16 cellular contexts compared by ENCODE assay signal in genomic region chr1:232130815-232131474, GRCh38.
"Had no signal": no experiment of that assay in that cellular context is flagged by ENCODE, and none has a peak within 500 bp of the region (broad histone marks: within the 10 kb centered on the region; RNA-seq: fewer than 3 reads in every experiment).

No MANE protein-coding gene starts in this region.

- H3K4me1 ChIP-seq: thyroid gland, uterus had no signal

- DNase-seq: activated CD4-positive, CD25-positive, alpha-beta regulatory T cell treated with anti-CD3 and anti-CD28 coated beads, Interleukin-2, amount 50 U/mL, for 72 hours; activated naive CD8-positive, alpha-beta T cell treated with anti-CD3 and anti-CD28 coated beads for 36 hours; amygdala; effector memory CD8-positive, alpha-beta T cell; erythroblast; hypothalamus; kidney glomerular epithelial cell; occipital lobe; stimulated activated CD4-positive, alpha-beta T cell treated with anti-CD3 and anti-CD28 coated beads, Interleukin-15, amount 100 ng/mL, for 24 hours; stimulated activated CD4-positive, alpha-beta T cell treated with anti-CD3 and anti-CD28 coated beads, Interleukin-4, amount 100 ng/mL, for 1 hour; stimulated activated naive B cell treated with anti-CD40 and anti-IgM and Interleukin-4, amounts not matched to agents 10 μg/mL and 1 μg/mL and 100 μg/mL, for 72 hours; thyroid gland; uterus had no signal

- H3K36me3 ChIP-seq: thyroid gland, uterus had no signal

- H3K36me3 Mint-ChIP-seq: activated naive CD8-positive, alpha-beta T cell treated with anti-CD3 and anti-CD28 coated beads for 36 hours; stimulated activated naive B cell treated with anti-CD40 and anti-IgM and Interleukin-4, amounts not matched to agents 10 μg/mL and 1 μg/mL and 100 μg/mL, for 72 hours had no signal

- H3K4me3 ChIP-seq: thyroid gland, uterus had no signal

- H3K4me1 Mint-ChIP-seq: activated naive CD8-positive, alpha-beta T cell treated with anti-CD3 and anti-CD28 coated beads for 36 hours; brain; nephron; stimulated activated naive B cell treated with anti-CD40 and anti-IgM and Interleukin-4, amounts not matched to agents 10 μg/mL and 1 μg/mL and 100 μg/mL, for 72 hours had no signal

- H3K9me3 Mint-ChIP-seq: effector memory CD8-positive, alpha-beta T cell had no signal

- H3K27ac Mint-ChIP-seq: activated naive CD8-positive, alpha-beta T cell treated with anti-CD3 and anti-CD28 coated beads for 36 hours; activated T-helper 1 cell treated with anti-CD3 and anti-CD28 coated beads, Interleukin-12 subunit alpha, Interleukin-12 subunit beta, Interleukin-2, Interleukin-4 antibody, amounts not matched to agents 30 ng/mL and 10 ng/mL and 1 ng/mL, durations not matched to agents 14 hours and 24 hours and 36 hours; brain; effector memory CD8-positive, alpha-beta T cell; nephron; stimulated activated naive B cell treated with anti-CD40 and anti-IgM and Interleukin-4, amounts not matched to agents 10 μg/mL and 1 μg/mL and 100 μg/mL, for 72 hours had no signal

- ATAC-seq: effector memory CD8-positive, alpha-beta T cell; stimulated activated naive B cell treated with anti-CD40 and anti-IgM and Interleukin-4, amounts not matched to agents 10 μg/mL and 1 μg/mL and 100 μg/mL, for 72 hours had no signal

- H3K9me3 ChIP-seq: thyroid gland, uterus had no signal

- H3K4me3 Mint-ChIP-seq: activated naive CD8-positive, alpha-beta T cell treated with anti-CD3 and anti-CD28 coated beads for 36 hours; activated T-helper 1 cell treated with anti-CD3 and anti-CD28 coated beads, Interleukin-12 subunit alpha, Interleukin-12 subunit beta, Interleukin-2, Interleukin-4 antibody, amounts not matched to agents 30 ng/mL and 10 ng/mL and 1 ng/mL, durations not matched to agents 14 hours and 24 hours and 36 hours; brain; effector memory CD8-positive, alpha-beta T cell; nephron; stimulated activated naive B cell treated with anti-CD40 and anti-IgM and Interleukin-4, amounts not matched to agents 10 μg/mL and 1 μg/mL and 100 μg/mL, for 72 hours had no signal

- H3K27ac ChIP-seq: thyroid gland, uterus had no signal

- H3K27me3 ChIP-seq: thyroid gland, uterus had no signal
